Comparison of ENCODE assay signal across 20 cellular contexts in the genomic region with DNA sequence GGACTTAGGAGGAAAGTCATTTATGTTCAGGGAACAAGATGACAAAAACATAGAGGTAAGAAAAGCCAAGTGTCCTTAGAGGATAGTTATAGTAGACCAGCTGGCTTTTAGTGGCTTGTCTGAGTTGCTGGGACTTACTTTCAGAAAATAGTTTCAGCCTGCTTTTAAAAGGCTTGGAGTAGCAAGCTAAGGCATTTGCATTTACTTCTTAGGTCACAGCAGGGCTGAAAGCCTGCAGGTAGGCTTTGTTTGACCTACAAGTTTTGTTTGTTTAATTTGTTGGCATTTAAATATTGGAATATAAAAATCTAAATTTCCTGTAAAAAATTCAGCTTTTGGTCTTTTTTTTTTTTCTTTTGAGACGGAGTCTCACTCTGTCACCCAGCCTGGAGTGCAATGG. TPM values are rescaled to one million over a fixed set of nuclear protein-coding genes. Genes with fewer than 3 reads are reported as not detected.
"Had no signal": no experiment of that assay in that cellular context is flagged by ENCODE, and none has a peak within 500 bp of the region (broad histone marks: within the 10 kb centered on the region; RNA-seq: fewer than 3 reads in every experiment).

No MANE protein-coding gene starts in this region.

- H3K9me3 Mint-ChIP-seq: neural progenitor cell had no signal

- H3K4me1 Mint-ChIP-seq: memory B cell had no signal

- H3K27me3 Mint-ChIP-seq: memory B cell; natural killer cell treated with Interleukin-12 subunit alpha and Interleukin-12 subunit beta and Interleukin-15 and Interleukin-18, amount 100 ng/mL, for 72 hours had no signal

- DNase-seq: colonic mucosa; dermis blood vessel endothelial cell; esophagus squamous epithelium; foreskin fibroblast; islet precursor cell; lower lobe of right lung; midbrain; nucleus accumbens; ovary; stimulated activated CD4-positive, alpha-beta T cell treated with anti-CD3 and anti-CD28 coated beads, Interleukin-2, amount 100 ng/mL, for 48 hours; stimulated activated naive CD8-positive, alpha-beta T cell treated with anti-CD3 and anti-CD28 coated beads, Interleukin-15, Interleukin-2, amounts not matched to agents 100 U/mL and 50 U/mL, for 24 hours; upper lobe of right lung had no signal

- ATAC-seq: left lung; lower lobe of right lung; natural killer cell treated with Interleukin-12 subunit alpha and Interleukin-12 subunit beta and Interleukin-15 and Interleukin-18, amount 100 ng/mL, for 72 hours; right cardiac atrium; stimulated activated naive CD8-positive, alpha-beta T cell treated with anti-CD3 and anti-CD28 coated beads, Interleukin-15, Interleukin-2, amounts not matched to agents 100 U/mL and 50 U/mL, for 24 hours; upper lobe of right lung had no signal

- H3K4me1 ChIP-seq: colonic mucosa, left lung had no signal

- H3K9ac ChIP-seq: neural progenitor cell had no signal

- H3K27me3 ChIP-seq: colonic mucosa, neural progenitor cell, ovary, tibial nerve, upper lobe of right lung, vagina had no signal

- H3K27ac ChIP-seq: colonic mucosa, left lung, lower lobe of right lung, neural progenitor cell, ovary, upper lobe of right lung, vagina had no signal

- H3K27ac Mint-ChIP-seq: memory B cell; natural killer cell treated with Interleukin-12 subunit alpha and Interleukin-12 subunit beta and Interleukin-15 and Interleukin-18, amount 100 ng/mL, for 72 hours; neural progenitor cell had no signal

- H3K4me3 Mint-ChIP-seq: memory B cell; natural killer cell treated with Interleukin-12 subunit alpha and Interleukin-12 subunit beta and Interleukin-15 and Interleukin-18, amount 100 ng/mL, for 72 hours; neural progenitor cell had no signal

- H3K9me3 ChIP-seq: colonic mucosa, esophagus squamous epithelium, left lung, lower lobe of right lung, ovary, tibial nerve, upper lobe of right lung, vagina had no signal

- H3K36me3 ChIP-seq: colonic mucosa, esophagus squamous epithelium, left lung, lower lobe of right lung, neural progenitor cell, ovary, tibial nerve, upper lobe of right lung, vagina had no signal

- H3K36me3 Mint-ChIP-seq: memory B cell; natural killer cell treated with Interleukin-12 subunit alpha and Interleukin-12 subunit beta and Interleukin-15 and Interleukin-18, amount 100 ng/mL, for 72 hours; neural progenitor cell had no signal

- H3K4me3 ChIP-seq: colonic mucosa, esophagus squamous epithelium, left lung, lower lobe of right lung, neural progenitor cell, ovary, smooth muscle cell, tibial nerve, upper lobe of right lung, vagina had no signal

RNA-seq across cellular contexts. Expression of a gene that starts 5.1 kb away (rescaled TPM):
- total RNA-seq: natural killer cell treated with Interleukin-12 subunit alpha and Interleukin-12 subunit beta and Interleukin-15 and Interleukin-18, amount 100 ng/mL, for 72 hours had no signal
